1 cellular context compared by ENCODE assay signal in genomic region chr6:159908940-159909339, GRCh38.
TF ChIP-seq lines count a peak whose summit lies in the region.

No MANE protein-coding gene starts in this region.

TF ChIP-seq in GM23338, 12 proteins besides CTCF, POLR2A, EP300 and RAD21 (continued from another document):
- TF ChIP-seq ZNF462 (CRISPR knock-in tag; IDR thresholded peaks at IDR 0.05): no peak
